In genomic region chr21:35648512-35648911, GRCh38 we compare ENCODE assay signal across 13 cellular contexts.
A peak's percentile ranks its signal among the peaks of the same experiment; 100 is the strongest.
DNase-seq lines count a peak whose midpoint lies in the region; ATAC-seq, FAIRE-seq and TF ChIP-seq lines count a peak whose summit lies in the region.
"Had no signal": no experiment of that assay in that cellular context is flagged by ENCODE, and none has a peak within 500 bp of the region (broad histone marks: within the 10 kb centered on the region; RNA-seq: fewer than 3 reads in every experiment).

No MANE protein-coding gene starts in this region.

- H3K36me3 ChIP-seq in GM12878 (ENCODE audit: control insufficient read depth in 2 of 2, insufficient read depth in 2 of 2, low read length in 1 of 2) (no peaks in the 10 kb centered on the region), small intestine (ENCODE audit: control insufficient read depth in 2 of 2, insufficient read depth in 2 of 2, low read length in 2 of 2) (no peaks in the 10 kb centered on the region)
- H3K36me3 ChIP-seq: esophagus squamous epithelium, ovary had no signal

- no peaks in the 10 kb centered on the region for H3K4me1 ChIP-seq in GM12878 (ENCODE audit: control insufficient read depth, insufficient read depth, low read length)
- peaks cover 0 to 2% of the 10 kb centered on the region in 2 donors for H3K4me1 ChIP-seq in small intestine (ENCODE audit: control insufficient read depth in 2 of 2, insufficient read depth in 1 of 2, low read depth in 1 of 2, low read length in 1 of 2)
- H3K4me1 ChIP-seq: esophagus squamous epithelium had no signal

- in situ Hi-C loops in GM12878 (cut with MboI), result no loop called here

- no peak overlapping the region for H2AFZ ChIP-seq in GM12878 (ENCODE audit: control insufficient read depth, low read depth, low read length)

- H3K4me3 ChIP-seq in GM12878 (no peak overlapping the region), small intestine (ENCODE audit: low read depth in 1 of 2, low read length in 2 of 2) (no peak overlapping the region)
- H3K4me3 ChIP-seq: esophagus squamous epithelium, ovary had no signal

- WGBS in GM12878 (ENCODE audit: insufficient coverage, insufficient replicate concordance, low lambda C conversion rate, missing lambda C conversion rate), result 31% methylated on average over 2 of the region's 2 CpGs
- 12 to 37% (median 17%) methylated on average over 2 of the region's 2 CpGs for WGBS in small intestine, 3 donors

- TF ChIP-seq CTCF in GM12878 (IDR thresholded peaks at IDR 0.05 in 2 of 3, conservative IDR thresholded peaks at IDR 0.05 in 1 of 3; ENCODE audit: control insufficient read depth in 2 of 3, extremely low read depth in 1 of 3, insufficient read depth in 1 of 3, low read depth in 3 of 3, low read length in 3 of 3), result no peak

- no peak overlapping the region for H3K4me2 ChIP-seq in GM12878 (ENCODE audit: control insufficient read depth, insufficient read depth)

- TF ChIP-seq RAD21 in GM12878 (IDR thresholded peaks at IDR 0.05; ENCODE audit: insufficient read depth, low read depth, low read length), result peak; percentile 17; the same call in 1 of the 2 replicates

- H3K9ac ChIP-seq in GM12878 (ENCODE audit: control insufficient read depth, insufficient read depth, low read length), result no peak overlapping the region

- POLR2A ChIA-PET in GM12878 (lab: Charles Lee), result no interaction called here

- no TSS peak for BruUV-seq in GM12878 (replicated peaks; lab: Mats Ljungman, UMichigan)

- TF ChIP-seq EP300 in GM12878 (IDR thresholded peaks at IDR 0.05; ENCODE audit: borderline replicate concordance in 1 of 2, control insufficient read depth in 1 of 2, low read depth in 2 of 2, low read length in 2 of 2), result no peak

- SMC1A ChIA-PET in GM12878 (lab: Charles Lee; ENCODE audit: uncharacterized antibody, unreplicated experiment), result no interaction called here

- no peaks in the 10 kb centered on the region for H3K79me2 ChIP-seq in GM12878 (ENCODE audit: control insufficient read depth, insufficient read depth, low read length)

- no peaks in the 10 kb centered on the region; a peak in 1 of 4 replicates for H3K27me3 ChIP-seq in GM12878 (replicated peaks in 1 of 2; ENCODE audit: control insufficient read depth in 2 of 2, insufficient read depth in 2 of 2, low read length in 1 of 2)
- H3K27me3 ChIP-seq in small intestine (ENCODE audit: control insufficient read depth in 2 of 2, insufficient read depth in 2 of 2, low read length in 2 of 2), result no peaks in the 10 kb centered on the region
- H3K27me3 ChIP-seq: ovary had no signal

- FAIRE-seq in GM12878 (lab: Jason Lieb, UNC) (no peak), small intestine (lab: Jason Lieb, UNC) (no peak)

- H3K9me3 ChIP-seq in GM12878 (replicated peaks; ENCODE audit: control insufficient read depth, insufficient read depth, low read length) (no peaks in the 10 kb centered on the region), small intestine (ENCODE audit: control insufficient read depth, low read depth) (no peaks in the 10 kb centered on the region)
- H3K9me3 ChIP-seq: esophagus squamous epithelium, ovary had no signal

- intact Hi-C loops in GM12878 (cut with micrococcal nuclease; ENCODE audit: unreplicated experiment), result no loop called here

- ATAC-seq in GM12878 (no peak; the same call in 2 of the 3 replicates), GM19324 (IDR thresholded peaks at IDR 0.05; ENCODE audit: low FRiP score, unreplicated experiment) (no peak), HG03460 (IDR thresholded peaks at IDR 0.05; ENCODE audit: unreplicated experiment) (no peak)

- H3K27ac ChIP-seq in GM12878 (ENCODE audit: control insufficient read depth, insufficient read depth) (no peak overlapping the region), small intestine (ENCODE audit: low read depth in 1 of 2, low read length in 1 of 2) (no peak overlapping the region)
- H3K27ac ChIP-seq: esophagus squamous epithelium, ovary had no signal

- no peak for TF ChIP-seq POLR2A in GM12878 (IDR thresholded peaks at IDR 0.05; ENCODE audit: low read depth, low read length)

- RAD21 ChIA-PET in GM12878 (lab: Charles Lee; ENCODE audit: unreplicated experiment), result no interaction called here

- no peaks in the 10 kb centered on the region for H4K20me1 ChIP-seq in GM12878 (ENCODE audit: control insufficient read depth, insufficient read depth)

- DNase-seq in NCI-H1417 (lab: John Stamatoyannopoulos, UW) (peak; percentile 23 to 71 (median 37)), NCI-H1417 treated with DMSO at 0.1 percent for 48 hours (lab: John Stamatoyannopoulos, UW) (no peak), NCI-H526 (lab: John Stamatoyannopoulos, UW) (peak; percentile 14 to 46), GM12878 (ENCODE audit: low read depth, low spot score) (no peak), small intestine (peak; percentile 53), anterior cingulate cortex (lab: John Stamatoyannopoulos, UW) (no peak)
- DNase-seq: 8988T; Calu3; esophagus squamous epithelium; ovary; stimulated activated CD4-positive, alpha-beta T cell treated with anti-CD3 and anti-CD28 coated beads, Interleukin-15, amount 100 ng/mL, for 24 hours had no signal

- CTCF ChIA-PET in GM12878 (lab: Yijun Ruan, JAX), result no interaction called here

TF ChIP-seq in GM12878, 131 proteins besides CTCF, POLR2A, EP300 and RAD21 (continues in another document):
- TF ChIP-seq IRF5 (IDR thresholded peaks at IDR 0.05; ENCODE audit: borderline replicate concordance) (no peak), HDAC2 (IDR thresholded peaks at IDR 0.05) (no peak), SMAD5 (IDR thresholded peaks at IDR 0.05; ENCODE audit: low read depth) (no peak), BACH1 (IDR thresholded peaks at IDR 0.05; ENCODE audit: borderline replicate concordance) (no peak), RCOR1 (conservative IDR thresholded peaks at IDR 0.05; ENCODE audit: low read depth, low read length) (no peak), CREB1 (IDR thresholded peaks at IDR 0.05; ENCODE audit: low read depth) (no peak), JUNB (IDR thresholded peaks at IDR 0.05) (no peak), NBN (IDR thresholded peaks at IDR 0.05) (no peak), ZNF274 (IDR thresholded peaks at IDR 0.05; ENCODE audit: insufficient read depth, insufficient read length) (no peak), ELK1 (IDR thresholded peaks at IDR 0.05; ENCODE audit: low read depth, low read length) (no peak), IRF3 (IDR thresholded peaks at IDR 0.05) (no peak), ATF7 (IDR thresholded peaks at IDR 0.05; ENCODE audit: low read depth) (no peak)
- TF ChIP-seq, protein P1, sequence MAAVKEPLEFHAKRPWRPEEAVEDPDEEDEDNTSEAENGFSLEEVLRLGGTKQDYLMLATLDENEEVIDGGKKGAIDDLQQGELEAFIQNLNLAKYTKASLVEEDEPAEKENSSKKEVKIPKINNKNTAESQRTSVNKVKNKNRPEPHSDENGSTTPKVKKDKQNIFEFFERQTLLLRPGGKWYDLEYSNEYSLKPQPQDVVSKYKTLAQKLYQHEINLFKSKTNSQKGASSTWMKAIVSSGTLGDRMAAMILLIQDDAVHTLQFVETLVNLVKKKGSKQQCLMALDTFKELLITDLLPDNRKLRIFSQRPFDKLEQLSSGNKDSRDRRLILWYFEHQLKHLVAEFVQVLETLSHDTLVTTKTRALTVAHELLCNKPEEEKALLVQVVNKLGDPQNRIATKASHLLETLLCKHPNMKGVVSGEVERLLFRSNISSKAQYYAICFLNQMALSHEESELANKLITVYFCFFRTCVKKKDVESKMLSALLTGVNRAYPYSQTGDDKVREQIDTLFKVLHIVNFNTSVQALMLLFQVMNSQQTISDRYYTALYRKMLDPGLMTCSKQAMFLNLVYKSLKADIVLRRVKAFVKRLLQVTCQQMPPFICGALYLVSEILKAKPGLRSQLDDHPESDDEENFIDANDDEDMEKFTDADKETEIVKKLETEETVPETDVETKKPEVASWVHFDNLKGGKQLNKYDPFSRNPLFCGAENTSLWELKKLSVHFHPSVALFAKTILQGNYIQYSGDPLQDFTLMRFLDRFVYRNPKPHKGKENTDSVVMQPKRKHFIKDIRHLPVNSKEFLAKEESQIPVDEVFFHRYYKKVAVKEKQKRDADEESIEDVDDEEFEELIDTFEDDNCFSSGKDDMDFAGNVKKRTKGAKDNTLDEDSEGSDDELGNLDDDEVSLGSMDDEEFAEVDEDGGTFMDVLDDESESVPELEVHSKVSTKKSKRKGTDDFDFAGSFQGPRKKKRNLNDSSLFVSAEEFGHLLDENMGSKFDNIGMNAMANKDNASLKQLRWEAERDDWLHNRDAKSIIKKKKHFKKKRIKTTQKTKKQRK (IDR thresholded peaks at IDR 0.05; ENCODE audit: low read depth, low read length), result no peak

Comparison
In these comparisons a context has a peak if more than half of its experiments do, and no peak if none do; other contexts are left out.
1. DNase-seq: peak in NCI-H1417 (3 of 3), NCI-H526 (2 of 2) and small intestine (single experiment); none in NCI-H1417 treated with DMSO at 0.1 percent for 48 hours (single experiment), GM12878 (single experiment) and anterior cingulate cortex (0 of 58).